Comparison of ENCODE assay signal across 8 cellular contexts in genomic region chr19:14496029-14496848, GRCh38. TPM values are rescaled to one million over a fixed set of nuclear protein-coding genes. Genes with fewer than 3 reads are reported as not detected.
DNase-seq lines count a peak whose midpoint lies in the region; ATAC-seq and FAIRE-seq lines count a peak whose summit lies in the region.

TSS of gene GIPC1 (minus strand) at chr19:14496127. CDS start at chr19:14482976, 13,151 bp downstream.

- FAIRE-seq in small intestine (lab: Jason Lieb, UNC): no peak

- peak within 1 kb of the TSS; percentile 56 for H3K4me3 ChIP-seq in GM08714 (ENCODE audit: low read length)
- peak within 1 kb of the TSS; percentile 76 to 98 for H3K4me3 ChIP-seq in small intestine (ENCODE audit: low read depth in 1 of 2, low read length in 2 of 2)

- H3K4me3 Mint-ChIP-seq in central memory CD8-positive, alpha-beta T cell: peak within 1 kb of the TSS; percentile 82
- peak within 1 kb of the TSS; percentile 81 to 85 (median 83) for H3K4me3 Mint-ChIP-seq in immature natural killer cell

- H3K27ac Mint-ChIP-seq in central memory CD8-positive, alpha-beta T cell (ENCODE audit: low read depth): peak within 1 kb of the TSS; percentile 82
- H3K27ac Mint-ChIP-seq in immature natural killer cell: peak within 1 kb of the TSS; percentile 65 to 91 (median 86)

- no peaks in the 10 kb centered on the region for H3K9me3 ChIP-seq in small intestine (ENCODE audit: control insufficient read depth, low read depth)

- peak; percentile 59 for ATAC-seq in HG03097 (IDR thresholded peaks at IDR 0.05; ENCODE audit: low FRiP score, unreplicated experiment)
- peak; percentile 90 to 91 for ATAC-seq in activated CD4-positive, CD25-positive, alpha-beta regulatory T cell treated with anti-CD3 and anti-CD28 coated beads, Interleukin-2, amount 50 U/mL, for 24 hours
- peak; percentile 76 for ATAC-seq in central memory CD8-positive, alpha-beta T cell (replicated peaks; ENCODE audit: extremely low read depth, poor library complexity, severe bottlenecking)
- no peak for ATAC-seq in GM18858 (IDR thresholded peaks at IDR 0.05; ENCODE audit: unreplicated experiment)

- peaks cover 0 to 8% of the 10 kb centered on the region in 2 donors for H3K4me1 ChIP-seq in small intestine (ENCODE audit: control insufficient read depth in 2 of 2, insufficient read depth in 1 of 2, low read depth in 1 of 2, low read length in 1 of 2)

- H3K36me3 Mint-ChIP-seq in central memory CD8-positive, alpha-beta T cell (ENCODE audit: insufficient read depth): peaks cover 15% of the 10 kb centered on the region
- peaks cover 0 to 4% (median 3%) of the 10 kb centered on the region in 3 donors for H3K36me3 Mint-ChIP-seq in immature natural killer cell

- H3K27ac ChIP-seq in small intestine (ENCODE audit: low read depth in 1 of 2, low read length in 1 of 2): peak within 1 kb of the TSS; percentile 68 to 88

- H3K27me3 Mint-ChIP-seq in central memory CD8-positive, alpha-beta T cell: no peaks in the 10 kb centered on the region
- peaks cover 0 to 4% (median 0%) of the 10 kb centered on the region in 3 donors for H3K27me3 Mint-ChIP-seq in immature natural killer cell (ENCODE audit: low read depth in 3 of 3)

- no peaks in the 10 kb centered on the region for H3K27me3 ChIP-seq in small intestine (ENCODE audit: control insufficient read depth in 2 of 2, insufficient read depth in 2 of 2, low read length in 2 of 2)

- peaks cover 31% of the 10 kb centered on the region for H3K4me1 Mint-ChIP-seq in central memory CD8-positive, alpha-beta T cell
- peaks cover 24 to 25% of the 10 kb centered on the region in 2 donors for H3K4me1 Mint-ChIP-seq in immature natural killer cell

- 2 to 4% (median 4%) methylated on average over 54 to 71 of the region's 71 CpGs for whole genome bisulfite sequencing in small intestine, 3 donors

- DNase-seq in NCI-H345 (lab: John Stamatoyannopoulos, UW) (peak; percentile 93), immature natural killer cell (peak; percentile 84 to 87 (median 86)), small intestine (peak; percentile 97)
- DNase-seq in central memory CD8-positive, alpha-beta T cell (ENCODE audit: low spot score in 2 of 2): peak; percentile 62 to 67

- H3K9me3 Mint-ChIP-seq in central memory CD8-positive, alpha-beta T cell: no peaks in the 10 kb centered on the region
- H3K9me3 Mint-ChIP-seq in immature natural killer cell: no peaks in the 10 kb centered on the region

- H3K36me3 ChIP-seq in small intestine (ENCODE audit: control insufficient read depth in 2 of 2, insufficient read depth in 2 of 2, low read length in 2 of 2): peaks cover 0 to 2% of the 10 kb centered on the region in 2 donors

RNA-seq across cellular contexts. Expression of gene GIPC1, which starts in this region (rescaled TPM):
- polyA plus RNA-seq in immature natural killer cell: 10 to 100 TPM; 42.0 to 49.0 (median 47.0) TPM
- polyA plus RNA-seq in small intestine: 10 to 100 TPM; 64.0 to 91.2 (median 66.5) TPM
